In the genomic region with DNA sequence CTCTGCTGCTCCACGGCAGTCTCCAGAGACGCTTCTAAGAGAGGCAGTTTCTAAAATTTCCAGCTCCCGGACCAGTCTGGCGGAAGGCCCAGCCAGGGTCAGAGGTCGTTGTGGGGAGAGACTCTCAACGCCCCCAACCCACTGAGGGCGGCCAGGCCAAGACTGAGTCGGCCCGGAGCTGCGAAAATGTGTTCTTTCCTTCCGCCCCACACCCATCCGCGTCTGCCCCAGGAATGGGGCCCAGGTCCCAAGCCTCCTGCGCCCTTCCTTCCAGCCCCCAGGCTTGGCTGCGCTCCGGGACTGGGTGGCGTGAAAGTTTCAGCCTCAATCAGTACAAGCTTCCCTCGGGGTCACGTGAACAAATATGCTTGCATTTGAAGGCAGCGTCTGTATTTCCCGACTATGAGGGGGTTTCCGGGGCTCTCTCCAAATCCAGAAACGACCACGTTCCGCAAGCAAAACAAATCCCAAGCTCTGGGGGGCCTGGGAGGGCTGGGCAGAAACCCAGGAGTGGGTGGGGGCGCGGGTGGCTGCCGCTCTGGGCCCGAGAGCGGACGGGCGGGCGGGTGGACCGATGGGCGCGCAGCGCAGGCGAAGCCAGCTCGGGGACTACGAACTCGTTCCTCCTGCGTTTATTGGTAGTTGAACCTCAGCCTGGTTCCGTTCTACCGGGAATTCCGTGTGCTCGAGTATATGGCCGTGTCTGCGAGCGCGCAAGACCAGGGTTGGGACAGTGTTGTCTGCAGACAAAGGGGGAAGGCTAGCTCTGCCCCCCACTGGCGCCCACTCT, we compare ENCODE assay signal across 1 cellular context.
TF ChIP-seq lines count a peak whose summit lies in the region.

No MANE protein-coding gene starts in this region.

TF ChIP-seq in HEK293, 187 proteins besides CTCF, POLR2A, EP300 and RAD21:
- TF ChIP-seq, protein P1, sequence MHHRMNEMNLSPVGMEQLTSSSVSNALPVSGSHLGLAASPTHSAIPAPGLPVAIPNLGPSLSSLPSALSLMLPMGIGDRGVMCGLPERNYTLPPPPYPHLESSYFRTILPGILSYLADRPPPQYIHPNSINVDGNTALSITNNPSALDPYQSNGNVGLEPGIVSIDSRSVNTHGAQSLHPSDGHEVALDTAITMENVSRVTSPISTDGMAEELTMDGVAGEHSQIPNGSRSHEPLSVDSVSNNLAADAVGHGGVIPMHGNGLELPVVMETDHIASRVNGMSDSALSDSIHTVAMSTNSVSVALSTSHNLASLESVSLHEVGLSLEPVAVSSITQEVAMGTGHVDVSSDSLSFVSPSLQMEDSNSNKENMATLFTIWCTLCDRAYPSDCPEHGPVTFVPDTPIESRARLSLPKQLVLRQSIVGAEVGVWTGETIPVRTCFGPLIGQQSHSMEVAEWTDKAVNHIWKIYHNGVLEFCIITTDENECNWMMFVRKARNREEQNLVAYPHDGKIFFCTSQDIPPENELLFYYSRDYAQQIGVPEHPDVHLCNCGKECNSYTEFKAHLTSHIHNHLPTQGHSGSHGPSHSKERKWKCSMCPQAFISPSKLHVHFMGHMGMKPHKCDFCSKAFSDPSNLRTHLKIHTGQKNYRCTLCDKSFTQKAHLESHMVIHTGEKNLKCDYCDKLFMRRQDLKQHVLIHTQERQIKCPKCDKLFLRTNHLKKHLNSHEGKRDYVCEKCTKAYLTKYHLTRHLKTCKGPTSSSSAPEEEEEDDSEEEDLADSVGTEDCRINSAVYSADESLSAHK (tag by site-specific recombination; IDR thresholded peaks at IDR 0.05), result 0 out of 2 replicates have a peak, but pooled peaks have one; percentile 43
- TF ChIP-seq ZNF544 (tag by site-specific recombination; IDR thresholded peaks at IDR 0.05), result no peak
